ENCODE assay signal across 33 cellular contexts in genomic region chrX:19168609-19169008, GRCh38. TPM values are rescaled to one million over a fixed set of nuclear protein-coding genes. Genes with fewer than 3 reads are reported as not detected.
"Had no signal": no experiment of that assay in that cellular context is flagged by ENCODE, and none has a peak within 500 bp of the region (broad histone marks: within the 10 kb centered on the region; RNA-seq: fewer than 3 reads in every experiment).

No MANE protein-coding gene starts in this region.

- H3K27ac ChIP-seq: adrenal gland, ascending aorta, body of pancreas, brain microvascular endothelial cell, breast epithelium, cardiac muscle cell had no signal

- H3K27me3 ChIP-seq: adrenal gland, ascending aorta, body of pancreas, brain microvascular endothelial cell, cardiac muscle cell had no signal

- FAIRE-seq: bronchial epithelial cell had no signal

- H3K9me3 ChIP-seq: adrenal gland, ascending aorta, body of pancreas had no signal

- H3K4me1 ChIP-seq: adrenal gland, ascending aorta, body of pancreas, breast epithelium had no signal

- DNase-seq: activated effector memory CD4-positive, alpha-beta T cell treated with anti-CD3 and anti-CD28 coated beads, Interleukin-2, amount 50 U/mL, for 16 hours; activated effector memory CD4-positive, alpha-beta T cell treated with Interleukin-2 at 50 U/mL for 16 hours; activated gamma-delta T cell; activated gamma-delta T cell treated with Interleukin-2 at 50 U/mL for 16 hours; activated naive CD4-positive, alpha-beta T cell; activated naive CD4-positive, alpha-beta T cell treated with anti-CD3 and anti-CD28 coated beads for 36 hours; activated naive CD4-positive, alpha-beta T cell treated with anti-CD3 and anti-CD28 coated beads, Interleukin-2, amount 10 ng/mL, durations not matched to agents 7 days and 5 days; activated naive CD4-positive, alpha-beta T cell treated with anti-CD3 and anti-CD28 coated beads, Interleukin-2, amount 50 U/mL, for 16 hours; activated naive CD4-positive, alpha-beta T cell treated with Interleukin-2 at 50 U/mL for 16 hours; activated naive CD8-positive, alpha-beta T cell treated with anti-CD3 and anti-CD28 coated beads for 36 hours; activated naive CD8-positive, alpha-beta T cell treated with anti-CD3 and anti-CD28 coated beads, Interleukin-2, amount 10 ng/mL, durations not matched to agents 7 days and 5 days; activated naive CD8-positive, alpha-beta T cell treated with anti-CD3 and anti-CD28 coated beads, Interleukin-2, amount 50 U/mL, for 24 hours; activated T-cell treated with anti-CD3 and anti-CD28 coated beads, Interleukin-2, amount 50 U/mL, for 4 hours; activated T-cell treated with anti-CD3 and anti-CD28 coated beads, Interleukin-2, amount 50 U/mL, for 48 hours; activated T-cell treated with anti-CD3 and anti-CD28 coated beads, Interleukin-2, amount 50 U/mL, for 72 hours; adrenal gland; amniotic stem cell; amygdala; anterior cingulate cortex; aorta; body of pancreas; brain microvascular endothelial cell; caudate nucleus; central memory CD4-positive, alpha-beta T cell; cerebellar nuclear complex had no signal

- H3K4me3 ChIP-seq: adrenal gland, ascending aorta, body of pancreas, breast epithelium, cardiac muscle cell had no signal

- ATAC-seq: activated naive CD4-positive, alpha-beta T cell treated with anti-CD3 and anti-CD28 coated beads, Interleukin-2, amount 50 U/mL, for 72 hours; activated naive CD8-positive, alpha-beta T cell treated with anti-CD3 and anti-CD28 coated beads, Interleukin-2, amount 50 U/mL, for 24 hours; activated T-cell treated with anti-CD3 and anti-CD28 coated beads, Interleukin-2, amount 50 U/mL, for 4 hours; activated T-cell treated with anti-CD3 and anti-CD28 coated beads, Interleukin-2, amount 50 U/mL, for 72 hours; activated T-helper 17 cell treated with anti-CD3 and anti-CD28 coated beads, Interleukin-2, amount 50 U/mL, for 72 hours; body of pancreas had no signal

- H3K36me3 ChIP-seq: adrenal gland, ascending aorta, brain microvascular endothelial cell, breast epithelium, cardiac muscle cell had no signal

RNA-seq across cellular contexts. Expression of gene ADGRG2, which starts 46.3 kb away (rescaled TPM):
- total RNA-seq: activated naive CD4-positive, alpha-beta T cell treated with anti-CD3 and anti-CD28 coated beads for 36 hours; activated naive CD4-positive, alpha-beta T cell treated with anti-CD3 and anti-CD28 coated beads, Interleukin-2, amount 50 U/mL, for 72 hours; activated naive CD8-positive, alpha-beta T cell treated with anti-CD3 and anti-CD28 coated beads for 36 hours; activated naive CD8-positive, alpha-beta T cell treated with anti-CD3 and anti-CD28 coated beads, Interleukin-2, amount 10 ng/mL, durations not matched to agents 7 days and 5 days; activated T-cell treated with anti-CD3 and anti-CD28 coated beads, Interleukin-2, amount 50 U/mL, for 4 hours; activated T-helper 1 cell treated with anti-CD3 and anti-CD28 coated beads, Interleukin-12 subunit alpha, Interleukin-12 subunit beta, Interleukin-2, Interleukin-4 antibody, amounts not matched to agents 30 ng/mL and 10 ng/mL and 1 ng/mL, durations not matched to agents 14 hours and 24 hours and 36 hours; activated T-helper 17 cell treated with anti-CD3 and anti-CD28 coated beads, Interleukin-2, amount 50 U/mL, for 72 hours; activated T-helper 2 cell treated with anti-CD3 and anti-CD28 coated beads, Interferon-gamma antibody, Interleukin-2, Interleukin-4, amounts not matched to agents 10 μg/mL and 5 μg/mL and 100 μg/mL, durations not matched to agents 14 hours and 24 hours and 36 hours had no signal
